In genomic region chr20:1595333-1595732, GRCh38 we compare ENCODE assay signal across 29 cellular contexts. TPM values are rescaled to one million over a fixed set of nuclear protein-coding genes. Genes with fewer than 3 reads are reported as not detected.
"Had no signal": no experiment of that assay in that cellular context is flagged by ENCODE, and none has a peak within 500 bp of the region (broad histone marks: within the 10 kb centered on the region; RNA-seq: fewer than 3 reads in every experiment).

No MANE protein-coding gene starts in this region.

- DNase-seq: activated B cell treated with CpG ODN at 0.5 μM for 24 hours; activated CD4-positive, alpha-beta T cell treated with anti-CD3 and anti-CD28 coated beads for 48 hours; activated CD4-positive, alpha-beta T cell treated with anti-CD3 and anti-CD28 coated beads, Interleukin-2, amount 50 U/mL, for 1 hour; activated CD4-positive, alpha-beta T cell treated with anti-CD3 and anti-CD28 coated beads, Interleukin-2, amount 50 U/mL, for 48 hours; activated CD8-positive, alpha-beta memory T cell treated with anti-CD3 and anti-CD28 coated beads for 24 hours; activated CD8-positive, alpha-beta T cell treated with anti-CD3 and anti-CD28 coated beads for 36 hours; activated effector memory CD4-positive, alpha-beta T cell treated with Interleukin-2 at 50 U/mL for 16 hours; activated gamma-delta T cell treated with Interleukin-2 at 50 U/mL for 16 hours; activated naive CD4-positive, alpha-beta T cell treated with anti-CD3 and anti-CD28 coated beads, Interleukin-2, amount 50 U/mL, for 16 hours; activated naive CD4-positive, alpha-beta T cell treated with Interleukin-2 at 50 U/mL for 16 hours; activated T-cell treated with anti-CD3 and anti-CD28 coated beads, Interleukin-2, amount 50 U/mL, for 4 hours; amniotic stem cell; anterior cingulate cortex; brain microvascular endothelial cell; effector CD8-positive, alpha-beta T cell; esophagus squamous epithelium; foreskin melanocyte; hypothalamus; T-helper 9 cell; WERI-Rb-1 had no signal

- H3K4me1 ChIP-seq: esophagus squamous epithelium, gastroesophageal sphincter had no signal

- H3K36me3 ChIP-seq: brain microvascular endothelial cell, esophagus squamous epithelium, gastroesophageal sphincter, WERI-Rb-1 had no signal

- H3K27ac ChIP-seq: brain microvascular endothelial cell, coronary artery, epithelial cell of prostate, esophagus squamous epithelium, gastroesophageal sphincter, WERI-Rb-1 had no signal

- H3K9me3 ChIP-seq: esophagus squamous epithelium, gastroesophageal sphincter had no signal

- H3K4me3 ChIP-seq: coronary artery, esophagus squamous epithelium, gastroesophageal sphincter had no signal

- H3K27me3 ChIP-seq: brain microvascular endothelial cell, esophagus squamous epithelium, gastroesophageal sphincter had no signal

- FAIRE-seq: astrocyte, bronchial epithelial cell, endometrium, endothelial cell of umbilical vein had no signal

RNA-seq across cellular contexts. Expression of gene SIRPB1, which starts 24.5 kb away (rescaled TPM):
- polyA plus RNA-seq: fibroblast of lung had no signal

RNA-seq across cellular contexts. Expression of gene SIRPD, which starts 37.8 kb away (rescaled TPM):
- polyA plus RNA-seq: endothelial cell of umbilical vein, esophagus, fibroblast of lung had no signal
